Comparison of ENCODE assay signal across 8 cellular contexts in the genomic region with DNA sequence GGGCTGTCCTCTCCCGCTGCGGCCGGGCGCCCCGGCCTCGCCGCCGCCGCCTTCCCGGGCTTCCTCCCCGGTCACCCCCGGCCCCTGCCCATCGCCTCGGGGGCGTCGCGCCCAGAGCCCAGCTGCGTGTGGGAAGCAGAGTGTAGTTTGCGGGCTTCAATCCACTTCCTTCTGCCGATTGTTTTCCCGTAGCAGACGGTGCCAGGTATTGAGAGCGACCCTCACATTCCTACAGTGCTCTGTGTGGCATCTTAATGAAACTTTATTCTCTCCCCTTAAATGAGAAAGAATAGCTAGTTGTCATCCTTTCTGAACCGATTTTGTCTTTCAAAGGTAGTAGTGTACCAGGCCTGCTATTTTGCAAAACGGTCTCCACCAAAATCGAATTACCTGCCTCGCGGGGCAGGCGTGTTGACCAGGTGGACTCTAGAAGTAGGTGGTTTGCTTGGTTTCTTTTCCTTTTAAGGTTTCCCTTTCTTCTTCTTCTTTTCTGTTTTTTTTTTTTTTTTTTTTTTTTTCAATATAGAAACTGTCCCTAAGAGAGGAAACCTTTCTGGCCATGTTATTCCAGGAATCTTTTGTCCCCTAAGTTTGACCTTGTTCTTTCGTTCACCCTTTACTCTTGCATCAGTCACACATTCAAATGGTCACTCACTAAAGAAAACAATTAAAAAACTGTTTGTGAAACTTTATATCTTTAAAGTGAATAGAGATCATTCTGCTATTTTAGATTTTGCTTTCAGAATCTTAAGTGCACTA. TPM values are rescaled to one million over a fixed set of nuclear protein-coding genes. Genes with fewer than 3 reads are reported as not detected.
DNase-seq lines count a peak whose midpoint lies in the region; ATAC-seq and TF ChIP-seq lines count a peak whose summit lies in the region.

No MANE protein-coding gene starts in this region.

- H3K9me3 ChIP-seq in ES-I3 (ENCODE audit: control insufficient read depth, insufficient read depth, low read length) (no peaks in the 10 kb centered on the region), left ventricle myocardium inferior (replicated peaks) (no peaks in the 10 kb centered on the region)

- H3K27ac ChIP-seq in left ventricle myocardium inferior (replicated peaks): peak overlapping the region; percentile 97

- H3K27me3 ChIP-seq in left ventricle myocardium inferior (ENCODE audit: low read depth): no peaks in the 10 kb centered on the region

- peak overlapping the region; percentile 75 for H3K9ac ChIP-seq in ES-I3 (ENCODE audit: low read depth, low read length)

- peak overlapping the region; percentile 91 for H3K4me3 Mint-ChIP-seq in activated CD8-positive, alpha-beta memory T cell treated with anti-CD3 and anti-CD28 coated beads, Interleukin-2, amount 10 ng/mL, durations not matched to agents 7 days and 5 days

- DNase-seq in HT-29 (ENCODE audit: low spot score) (peak; percentile 36), left ventricle myocardium inferior (no peak), sciatic nerve (ENCODE audit: low spot score) (peak; percentile 67), NCI-H2227 (lab: John Stamatoyannopoulos, UW; ENCODE audit: unreplicated experiment) (no peak)
- DNase-seq in activated CD8-positive, alpha-beta memory T cell treated with anti-CD3 and anti-CD28 coated beads, Interleukin-2, amount 10 ng/mL, durations not matched to agents 7 days and 5 days: peak; percentile 60
- DNase-seq in central memory CD4-positive, alpha-beta T cell: no peak

- H3K4me1 Mint-ChIP-seq in activated CD8-positive, alpha-beta memory T cell treated with anti-CD3 and anti-CD28 coated beads, Interleukin-2, amount 10 ng/mL, durations not matched to agents 7 days and 5 days: peaks cover 32% of the 10 kb centered on the region

- no peak for TF ChIP-seq CTCF in left ventricle myocardium inferior (IDR thresholded peaks at IDR 0.05; ENCODE audit: borderline replicate concordance)

- H3K27ac Mint-ChIP-seq in activated CD8-positive, alpha-beta memory T cell treated with anti-CD3 and anti-CD28 coated beads, Interleukin-2, amount 10 ng/mL, durations not matched to agents 7 days and 5 days: peak overlapping the region; percentile 94

- no peaks in the 10 kb centered on the region for H3K9me3 Mint-ChIP-seq in activated CD8-positive, alpha-beta memory T cell treated with anti-CD3 and anti-CD28 coated beads, Interleukin-2, amount 10 ng/mL, durations not matched to agents 7 days and 5 days (ENCODE audit: low read depth)

- CTCF ChIA-PET in activated CD8-positive, alpha-beta memory T cell treated with anti-CD3 and anti-CD28 coated beads, Interleukin-2, amount 10 ng/mL, durations not matched to agents 7 days and 5 days (lab: Charles Lee): no interaction called here

- H3K36me3 Mint-ChIP-seq in activated CD8-positive, alpha-beta memory T cell treated with anti-CD3 and anti-CD28 coated beads, Interleukin-2, amount 10 ng/mL, durations not matched to agents 7 days and 5 days: peaks cover 5% of the 10 kb centered on the region

- H3K36me3 ChIP-seq in ES-I3 (ENCODE audit: insufficient read depth, low read length): no peaks in the 10 kb centered on the region
- H3K36me3 ChIP-seq in left ventricle myocardium inferior: no peaks in the 10 kb centered on the region

- ATAC-seq in activated CD8-positive, alpha-beta memory T cell treated with anti-CD3 and anti-CD28 coated beads, Interleukin-2, amount 10 ng/mL, durations not matched to agents 7 days and 5 days: no peak
- ATAC-seq in sciatic nerve (peak; percentile 6), HG02885 (IDR thresholded peaks at IDR 0.05; ENCODE audit: poor library complexity, unreplicated experiment) (no peak)

- peaks cover 9% of the 10 kb centered on the region for H3K27me3 Mint-ChIP-seq in activated CD8-positive, alpha-beta memory T cell treated with anti-CD3 and anti-CD28 coated beads, Interleukin-2, amount 10 ng/mL, durations not matched to agents 7 days and 5 days

- intact Hi-C loops in left ventricle myocardium inferior (cut with micrococcal nuclease) (no loop called here), sciatic nerve (cut with DNase I) (no loop called here)

- H3K4me1 ChIP-seq in ES-I3 (ENCODE audit: insufficient read depth, low read length) (peaks cover 4% of the 10 kb centered on the region; the same call in 1 of the 2 replicates), left ventricle myocardium inferior (peaks cover 59% of the 10 kb centered on the region)

- H3K4me3 ChIP-seq in left ventricle myocardium inferior: peak overlapping the region; percentile 86

RNA-seq across cellular contexts. Expression of a gene that starts 0.9 kb away (rescaled TPM):
- total RNA-seq in HT-29 (2014; rRNA removed; shearing (Covaris generic)): 9.9 and 13.3 TPM in 2 replicates
- total RNA-seq in activated CD8-positive, alpha-beta memory T cell treated with anti-CD3 and anti-CD28 coated beads, Interleukin-2, amount 10 ng/mL, durations not matched to agents 7 days and 5 days: 10 to 100 TPM; 43.2 to 58.0 TPM
- total RNA-seq in left ventricle myocardium inferior (53.2 TPM), sciatic nerve (95.2 TPM)

Comparison
In these comparisons a context has a peak if more than half of its experiments do, and no peak if none do; other contexts are left out.
1. DNase-seq: peak in HT-29 (single experiment), activated CD8-positive, alpha-beta memory T cell treated with anti-CD3 and anti-CD28 coated beads, Interleukin-2, amount 10 ng/mL, durations not matched to agents 7 days and 5 days (single experiment) and sciatic nerve (single experiment); none in left ventricle myocardium inferior (single experiment), NCI-H2227 (single experiment) and central memory CD4-positive, alpha-beta T cell (single experiment).